ENCODE assay signal across 20 cellular contexts in the genomic region with DNA sequence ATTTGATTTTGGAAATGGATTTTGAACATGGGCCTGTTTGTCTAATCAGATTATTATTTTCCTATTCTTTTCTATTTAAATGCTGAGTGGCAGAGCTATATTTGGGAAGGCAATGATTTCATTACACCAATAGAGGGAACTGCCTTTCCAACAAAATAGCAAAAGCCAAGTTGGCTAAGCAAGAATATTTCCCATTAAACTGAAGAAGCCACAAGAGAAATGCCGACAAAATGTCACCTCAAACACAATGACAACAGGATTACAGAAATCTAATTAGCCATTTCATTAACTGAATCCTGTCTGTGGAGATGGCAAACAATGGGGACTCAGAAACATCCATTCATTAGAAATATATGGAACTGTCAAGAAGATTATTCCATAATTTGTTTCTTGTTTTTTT.
"Had no signal": no experiment of that assay in that cellular context is flagged by ENCODE, and none has a peak within 500 bp of the region (broad histone marks: within the 10 kb centered on the region; RNA-seq: fewer than 3 reads in every experiment).

No MANE protein-coding gene starts in this region.

- DNase-seq: activated CD4-positive, alpha-beta memory T cell treated with anti-CD3 and anti-CD28 coated beads, Interleukin-2, amount 10 ng/mL, durations not matched to agents 7 days and 5 days; activated CD4-positive, alpha-beta T cell treated with anti-CD3 and anti-CD28 coated beads, Interleukin-2, amount 10 ng/mL, durations not matched to agents 24 days and 14 days; activated effector memory CD4-positive, alpha-beta T cell treated with Interleukin-2 at 50 U/mL for 16 hours; activated naive CD4-positive, alpha-beta T cell treated with anti-CD3 and anti-CD28 coated beads for 36 hours; activated naive CD8-positive, alpha-beta T cell treated with anti-CD3 and anti-CD28 coated beads, Interleukin-2, amount 10 ng/mL, durations not matched to agents 7 days and 5 days; activated T-cell treated with anti-CD3 and anti-CD28 coated beads, Interleukin-2, amount 50 U/mL, for 72 hours; amniotic stem cell; cortex of kidney; heart left ventricle; islet precursor cell; left cardiac atrium; nucleus accumbens; sigmoid colon; stimulated activated CD4-positive, alpha-beta T cell treated with anti-CD3 and anti-CD28 coated beads, Interleukin-15, amount 100 ng/mL, for 24 hours; stomach; trophoblast cell had no signal

- FAIRE-seq: bronchial epithelial cell had no signal

- ATAC-seq: activated CD4-positive, CD25-positive, alpha-beta regulatory T cell treated with anti-CD3 and anti-CD28 coated beads, Interleukin-2, amount 50 U/mL, for 24 hours; activated T-cell treated with anti-CD3 and anti-CD28 coated beads, Interleukin-2, amount 50 U/mL, for 72 hours; heart left ventricle; left cardiac atrium; stimulated activated memory B cell treated with anti-CD40 and anti-IgM and Interleukin-4, amounts not matched to agents 10 μg/mL and 1 μg/mL and 100 μg/mL, for 72 hours had no signal

- H3K4me3 ChIP-seq: heart left ventricle, sigmoid colon, smooth muscle cell, stomach had no signal
